Comparison of ENCODE assay signal across 19 cellular contexts in genomic region chr20:3311623-3312022, GRCh38.
DNase-seq lines count a peak whose midpoint lies in the region; ATAC-seq and TF ChIP-seq lines count a peak whose summit lies in the region.
"Had no signal": no experiment of that assay in that cellular context is flagged by ENCODE, and none has a peak within 500 bp of the region (broad histone marks: within the 10 kb centered on the region; RNA-seq: fewer than 3 reads in every experiment).

No MANE protein-coding gene starts in this region.

- 75% methylated on average over 2 of the region's 2 CpGs for WGBS in suprapubic skin

- H3K36me3 ChIP-seq in suprapubic skin = peaks cover 48% of the 10 kb centered on the region

- TF ChIP-seq EP300 in suprapubic skin (IDR thresholded peaks at IDR 0.05) = no peak

- no peak for TF ChIP-seq CTCF in HL-60 (IDR thresholded peaks at IDR 0.05; ENCODE audit: insufficient read depth, low read length)
- TF ChIP-seq CTCF in suprapubic skin (IDR thresholded peaks at IDR 0.05) = no peak

- ATAC-seq in T-helper 17 cell = no peak
- ATAC-seq in HG03095 (IDR thresholded peaks at IDR 0.05; ENCODE audit: unreplicated experiment) = no peak
- ATAC-seq: HepG2 had no signal

- H3K27me3 ChIP-seq in HL-60 (ENCODE audit: insufficient read depth, poor library complexity, severe bottlenecking) = no peaks in the 10 kb centered on the region
- no peaks in the 10 kb centered on the region for H3K27me3 ChIP-seq in suprapubic skin
- H3K27me3 ChIP-seq: SJCRH30 had no signal

- H3K27ac ChIP-seq in HL-60 (replicated peaks) = no peak overlapping the region
- peak overlapping the region; percentile 58 for H3K27ac ChIP-seq in suprapubic skin
- H3K27ac ChIP-seq: C4-2B, SJCRH30 had no signal

- H3K36me3 Mint-ChIP-seq in T-helper 17 cell (ENCODE audit: low read depth) = peaks cover 12% of the 10 kb centered on the region

- peaks cover 41% of the 10 kb centered on the region for H3K4me1 ChIP-seq in suprapubic skin

- H3K9me3 ChIP-seq in T-helper 17 cell (ENCODE audit: control insufficient read depth, low read length, poor library complexity, severe bottlenecking) (no peaks in the 10 kb centered on the region), suprapubic skin (no peaks in the 10 kb centered on the region)
- H3K9me3 ChIP-seq: SJCRH30 had no signal

- no peak for TF ChIP-seq POLR2A in suprapubic skin (IDR thresholded peaks at IDR 0.05)

- H3K4me3 ChIP-seq in HL-60 (replicated peaks; ENCODE audit: insufficient read depth, low read length) (no peak overlapping the region), suprapubic skin (no peak overlapping the region)
- H3K4me3 ChIP-seq: SJCRH30 had no signal

- H3K27ac Mint-ChIP-seq in T-helper 17 cell = peak overlapping the region; percentile 16

- H3K27me3 Mint-ChIP-seq in T-helper 17 cell = no peaks in the 10 kb centered on the region

- peak; percentile 12 to 14 for DNase-seq in HL-60 (ENCODE audit: low read depth in 1 of 2, low spot score in 1 of 2)
- no peak for DNase-seq in T-helper 17 cell
- DNase-seq in myocyte (ENCODE audit: low read depth) = peak; percentile 72
- no peak for DNase-seq in suprapubic skin (ENCODE audit: low spot score in 2 of 2)
- DNase-seq in NCI-H774 (lab: John Stamatoyannopoulos, UW) = no peak
- DNase-seq in stimulated activated CD4-positive, alpha-beta T cell treated with anti-CD3 and anti-CD28 coated beads, Interleukin-4, amount 100 ng/mL, for 4 hours = no peak
- DNase-seq: AML-193, DMS79 treated with DMSO at 0.1 percent for 48 hours, KBM-7, MV-4-11, NCI-H1417 treated with DMSO at 0.1 percent for 48 hours, NCI-H187 treated with DMSO at 0.1 percent for 48 hours, NCI-H2227 treated with DMSO at 0.1 percent for 48 hours, NCI-H510A treated with DMSO at 0.1 percent for 48 hours, RPMI8226, SJCRH30 had no signal

- H3K4me1 Mint-ChIP-seq in T-helper 17 cell = peaks cover 4% of the 10 kb centered on the region

- no peak overlapping the region for H3K4me3 Mint-ChIP-seq in T-helper 17 cell

Comparison
In these comparisons a context has a peak if more than half of its experiments do, and no peak if none do; other contexts are left out.
1. DNase-seq: peak in HL-60 (2 of 2) and myocyte (single experiment); none in T-helper 17 cell (0 of 3), suprapubic skin (0 of 2), NCI-H774 (single experiment) and stimulated activated CD4-positive, alpha-beta T cell treated with anti-CD3 and anti-CD28 coated beads, Interleukin-4, amount 100 ng/mL, for 4 hours (0 of 2).